27 cellular contexts compared by ENCODE assay signal in the genomic region with DNA sequence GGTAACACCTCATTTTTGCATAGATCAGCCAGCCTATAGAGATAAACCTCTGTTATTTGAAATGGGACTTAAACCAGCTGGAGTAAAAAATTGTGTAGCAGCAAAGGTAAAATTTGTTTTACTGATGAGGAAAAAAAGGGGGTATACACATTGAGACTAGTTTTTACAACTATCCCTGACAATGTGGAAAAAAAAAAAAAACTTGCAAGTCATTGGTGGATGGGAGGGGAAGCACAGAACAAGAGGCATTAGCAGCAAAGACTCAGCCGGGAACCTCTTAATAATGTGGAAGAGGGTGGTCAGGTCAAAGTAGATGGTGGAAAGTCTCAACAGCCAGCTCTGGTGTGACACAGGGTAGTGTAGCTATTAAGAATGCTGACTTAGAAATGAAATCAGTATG. TPM values are rescaled to one million over a fixed set of nuclear protein-coding genes. Genes with fewer than 3 reads are reported as not detected.
A peak's percentile ranks its signal among the peaks of the same experiment; 100 is the strongest.
DNase-seq lines count a peak whose midpoint lies in the region; ATAC-seq, FAIRE-seq and TF ChIP-seq lines count a peak whose summit lies in the region.
"Had no signal": no experiment of that assay in that cellular context is flagged by ENCODE, and none has a peak within 500 bp of the region (broad histone marks: within the 10 kb centered on the region; RNA-seq: fewer than 3 reads in every experiment).

No MANE protein-coding gene starts in this region.

- H3K36me3 ChIP-seq in K562 (ENCODE audit: control insufficient read depth, insufficient read depth, low read length) (peaks cover 85% of the 10 kb centered on the region), tibial nerve (peaks cover 2 to 59% (median 3%) of the 10 kb centered on the region in 3 donors)

- no peak for TF ChIP-seq CTCF in WTC11 (IDR thresholded peaks at IDR 0.05)
- TF ChIP-seq CTCF in K562 (IDR thresholded peaks at IDR 0.05 in 2 of 3, conservative IDR thresholded peaks at IDR 0.05 in 1 of 3; ENCODE audit: insufficient read depth in 2 of 3, low read depth in 1 of 3, low read length in 3 of 3), result no peak
- no peak for TF ChIP-seq CTCF in progenitor cell of endocrine pancreas (IDR thresholded peaks at IDR 0.05; ENCODE audit: unreplicated experiment)
- TF ChIP-seq CTCF in tibial nerve (IDR thresholded peaks at IDR 0.05), result no peak

- no peak for TF ChIP-seq POLR2A in K562 (conservative IDR thresholded peaks at IDR 0.05)
- no peak for TF ChIP-seq POLR2A in tibial nerve (IDR thresholded peaks at IDR 0.05)

- H3K4me3 Mint-ChIP-seq in stimulated activated naive CD8-positive, alpha-beta T cell treated with anti-CD3 and anti-CD28 coated beads, Interleukin-15, Interleukin-2, amounts not matched to agents 100 ng/mL and 50 ng/mL, for 24 hours, result no peak overlapping the region
- H3K4me3 Mint-ChIP-seq in WTC11, result no peak overlapping the region
- H3K4me3 Mint-ChIP-seq in progenitor cell of endocrine pancreas (ENCODE audit: low read depth), result no peak overlapping the region
- H3K4me3 Mint-ChIP-seq: B cell; CD4-positive, alpha-beta T cell; CD8-positive, alpha-beta T cell had no signal

- POLR2A ChIA-PET in WTC11 (lab: Charles Lee) (no interaction called here), K562 (lab: Yijun Ruan, JAX) (interaction anchor here (1.4 to 1.5 kb wide), 2 partner anchors 11 to 75 kb away, joined by 4 to 6 read pairs; partner anchors contain the start of gene UBE2Q2)

- H3K27me3 ChIP-seq in K562 (ENCODE audit: control insufficient read depth in 2 of 2, insufficient read depth in 2 of 2, low read length in 2 of 2), result no peaks in the 10 kb centered on the region
- H3K27me3 ChIP-seq in tibial nerve, result no peaks in the 10 kb centered on the region
- H3K27me3 ChIP-seq: BLaER1 treated with 17β-estradiol and CSF1 and Interleukin-3, amounts not matched to agents 10 nM and 100 nM had no signal

- CTCF ChIA-PET in WTC11 (lab: Charles Lee) (interaction anchor here (3.2 kb wide), 1 partner anchor 10 kb away, joined by 14 read pairs; no protein-coding TSS in a partner anchor), K562 (lab: Yijun Ruan, JAX; ENCODE audit: low intra/inter-chr PET ratio) (no interaction called here)

- H3K36me3 Mint-ChIP-seq in stimulated activated naive CD8-positive, alpha-beta T cell treated with anti-CD3 and anti-CD28 coated beads, Interleukin-15, Interleukin-2, amounts not matched to agents 100 ng/mL and 50 ng/mL, for 24 hours (ENCODE audit: low read depth), result peaks cover 65% of the 10 kb centered on the region
- H3K36me3 Mint-ChIP-seq in WTC11, result peaks cover 43% of the 10 kb centered on the region
- peaks cover 27% of the 10 kb centered on the region for H3K36me3 Mint-ChIP-seq in progenitor cell of endocrine pancreas (ENCODE audit: insufficient read depth)

- TF ChIP-seq EP300 in K562 (IDR thresholded peaks at IDR 0.05; ENCODE audit: low read length) (no peak), tibial nerve (IDR thresholded peaks at IDR 0.05) (no peak)

- no peak overlapping the region for H3K27ac ChIP-seq in K562 (ENCODE audit: extremely low read depth, low read depth, low read length)
- no peak overlapping the region for H3K27ac ChIP-seq in tibial nerve
- H3K27ac ChIP-seq: BLaER1 treated with 17β-estradiol and CSF1 and Interleukin-3, amounts not matched to agents 10 nM and 100 nM; C4-2B had no signal

- no peak for DNase-seq in stimulated activated naive CD8-positive, alpha-beta T cell treated with anti-CD3 and anti-CD28 coated beads, Interleukin-15, Interleukin-2, amounts not matched to agents 100 U/mL and 50 U/mL, for 24 hours
- DNase-seq in WTC11 (ENCODE audit: low spot score) (no peak), K562 (ENCODE audit: extremely low read depth in 1 of 4, low spot score in 3 of 4) (no peak), progenitor cell of endocrine pancreas (ENCODE audit: low spot score, unreplicated experiment) (no peak), tibial nerve (ENCODE audit: low spot score in 2 of 2) (no peak), cerebellar nuclear complex (lab: John Stamatoyannopoulos, UW) (no peak), ACHN (no peak)
- DNase-seq: 8988T; AML-193; CD4-positive, alpha-beta T cell; CD8-positive, alpha-beta T cell; COR-L47; DMS 273 treated with DMSO at 0.1 percent for 48 hours; DMS153; DMS53; DMS79; DND-41; EL; GDM1 had no signal

- H4K20me1 ChIP-seq in K562 (replicated peaks; ENCODE audit: control insufficient read depth, insufficient read depth, low read length), result no peaks in the 10 kb centered on the region

- H2AFZ ChIP-seq in K562 (ENCODE audit: low read depth, low read length), result no peak overlapping the region

- H3K4me2 ChIP-seq in K562 (ENCODE audit: insufficient read depth, low read length), result no peak overlapping the region
- H3K4me2 ChIP-seq: BLaER1 treated with 17β-estradiol and CSF1 and Interleukin-3, amounts not matched to agents 10 nM and 100 nM had no signal

- no peak overlapping the region for H3K9ac ChIP-seq in K562 (ENCODE audit: insufficient read depth in 1 of 2, low read depth in 2 of 2, low read length in 2 of 2)
- H3K9ac ChIP-seq: BLaER1 treated with 17β-estradiol and CSF1 and Interleukin-3, amounts not matched to agents 10 nM and 100 nM had no signal

- no peaks in the 10 kb centered on the region for H3K9me3 Mint-ChIP-seq in stimulated activated naive CD8-positive, alpha-beta T cell treated with anti-CD3 and anti-CD28 coated beads, Interleukin-15, Interleukin-2, amounts not matched to agents 100 ng/mL and 50 ng/mL, for 24 hours
- H3K9me3 Mint-ChIP-seq in WTC11 (no peaks in the 10 kb centered on the region), progenitor cell of endocrine pancreas (ENCODE audit: low read depth) (no peaks in the 10 kb centered on the region)
- H3K9me3 Mint-ChIP-seq: CD4-positive, alpha-beta T cell; CD8-positive, alpha-beta T cell had no signal

- no peaks in the 10 kb centered on the region for H3K9me3 ChIP-seq in K562 (replicated peaks; ENCODE audit: control insufficient read depth, insufficient read depth, low read depth, low read length)
- H3K9me3 ChIP-seq in tibial nerve, result no peaks in the 10 kb centered on the region

- H3K79me2 ChIP-seq in K562 (ENCODE audit: control insufficient read depth, insufficient read depth, low read length), result peaks cover 35% of the 10 kb centered on the region

- H3K4me1 Mint-ChIP-seq in stimulated activated naive CD8-positive, alpha-beta T cell treated with anti-CD3 and anti-CD28 coated beads, Interleukin-15, Interleukin-2, amounts not matched to agents 100 ng/mL and 50 ng/mL, for 24 hours (ENCODE audit: low read depth), result peaks cover 11% of the 10 kb centered on the region
- H3K4me1 Mint-ChIP-seq in WTC11, result no peaks in the 10 kb centered on the region
- H3K4me1 Mint-ChIP-seq in progenitor cell of endocrine pancreas (ENCODE audit: low read depth), result peaks cover 28% of the 10 kb centered on the region

- BruUV-seq in K562 (replicated peaks; lab: Mats Ljungman, UMichigan), result no TSS peak

- peak overlapping the region; percentile 13 for H3K27ac Mint-ChIP-seq in stimulated activated naive CD8-positive, alpha-beta T cell treated with anti-CD3 and anti-CD28 coated beads, Interleukin-15, Interleukin-2, amounts not matched to agents 100 ng/mL and 50 ng/mL, for 24 hours
- H3K27ac Mint-ChIP-seq in WTC11 (0 out of 2 replicates have a peak overlapping the region, but pooled peaks have one; percentile 54), progenitor cell of endocrine pancreas (peak overlapping the region; percentile 7)
- H3K27ac Mint-ChIP-seq: B cell; CD4-positive, alpha-beta T cell; CD8-positive, alpha-beta T cell had no signal

- H3K4me1 ChIP-seq in K562 (replicated peaks in 1 of 2; ENCODE audit: control insufficient read depth in 2 of 2, insufficient read depth in 2 of 2, low read length in 2 of 2) (no peaks in the 10 kb centered on the region; a peak in 1 of 5 replicates), tibial nerve (peaks cover 0 to 14% (median 0%) of the 10 kb centered on the region in 4 donors)
- H3K4me1 ChIP-seq: BLaER1 treated with 17β-estradiol and CSF1 and Interleukin-3, amounts not matched to agents 10 nM and 100 nM had no signal

- in situ Hi-C loops in K562 (cut with MboI), result no loop called here
- in situ Hi-C loops in ACHN (cut with HindIII; ENCODE audit: low pct_ligation_motif_present, low pct_unique_long_range_greater_than_20kb, low sequenced_read_pairs), result no loop called here

- no peak for ATAC-seq in stimulated activated naive CD8-positive, alpha-beta T cell treated with anti-CD3 and anti-CD28 coated beads, Interleukin-15, Interleukin-2, amounts not matched to agents 100 U/mL and 50 U/mL, for 24 hours
- no peak for ATAC-seq in WTC11
- no peak for ATAC-seq in K562
- ATAC-seq: CD8-positive, alpha-beta T cell; GM12878 had no signal

- no peak for TF ChIP-seq RAD21 in K562 (CRISPR knock-in tag; conservative IDR thresholded peaks at IDR 0.05 in 1 of 2, IDR thresholded peaks at IDR 0.05 in 1 of 2)

- FAIRE-seq in K562 (lab: Jason Lieb, UNC), result no peak
- FAIRE-seq: A204.1, GM12878, GM12892, GM19239 had no signal

- H3K4me3 ChIP-seq in K562, result no peak overlapping the region
- H3K4me3 ChIP-seq in tibial nerve, result no peak overlapping the region
- H3K4me3 ChIP-seq: BLaER1 treated with 17β-estradiol and CSF1 and Interleukin-3, amounts not matched to agents 10 nM and 100 nM; GM12878 had no signal

- intact Hi-C loops in K562 (cut with micrococcal nuclease), result no loop called here

- 67% methylated on average over 1 of the region's 1 CpG for WGBS in K562 (ENCODE audit: insufficient coverage, low coverage, missing lambda C conversion rate)
- WGBS in tibial nerve, 2 donors, result 84 to 85% methylated on average over 1 of the region's 1 CpG

- H3K27me3 Mint-ChIP-seq in stimulated activated naive CD8-positive, alpha-beta T cell treated with anti-CD3 and anti-CD28 coated beads, Interleukin-15, Interleukin-2, amounts not matched to agents 100 ng/mL and 50 ng/mL, for 24 hours, result no peaks in the 10 kb centered on the region
- H3K27me3 Mint-ChIP-seq in WTC11 (ENCODE audit: low read depth) (no peaks in the 10 kb centered on the region), progenitor cell of endocrine pancreas (no peaks in the 10 kb centered on the region)
- H3K27me3 Mint-ChIP-seq: B cell; CD4-positive, alpha-beta T cell had no signal

- H3K9me1 ChIP-seq in K562 (ENCODE audit: control insufficient read depth, insufficient read depth, low read length), result no peaks in the 10 kb centered on the region

RNA-seq across cellular contexts. Expression of gene FBXO22, which starts 14.5 kb away (rescaled TPM):
- total RNA-seq in WTC11 (2021) (90.3 to 95.7 TPM (median 90.9 TPM) in 3 replicates), K562 (2014; rRNA removed) (68.8 and 69.6 TPM in 2 replicates), K562 (2014; rRNA removed; fragmentation: Illumina TruSeq; extraction: Trizol) (75.5 and 81.7 TPM in 2 replicates), K562 (2015; rRNA removed; fragmentation: Illumina TruSeq; extraction: Trizol) (52.7 and 53.0 TPM in 2 replicates), K562 (2021) (81.4 and 85.9 TPM in 2 replicates), progenitor cell of endocrine pancreas (42.9 and 43.6 TPM in 2 replicates), tibial nerve (10 to 100 TPM in 3 of 4 donors, 1 to 10 TPM in 1; 9.9 to 16.7 (median 11.8) TPM)
- 64.2 and 108 TPM in 2 replicates for total RNA-seq in K562 (2011; cell fraction: chromatin; rRNA removed; ENCODE audit: low replicate concordance)
- total RNA-seq in K562 (2011; cell fraction: nucleolus; rRNA removed), result 35.4 and 44.9 TPM in 2 replicates
- 59.8 and 82.0 TPM in 2 replicates for total RNA-seq in K562 (2011; cell fraction: nucleoplasm; rRNA removed)
- polyA plus RNA-seq in K562 (2011; rRNA removed) (76.6 and 99.4 TPM in 2 replicates), K562 (2014; fragmentation: Illumina TruSeq; extraction: Trizol) (53.4 and 66.5 TPM in 2 replicates), K562 (2014; fragmentation: Nextera tagmentation; extraction: Ambion mirVana) (10 to 100 TPM; 24.4 to 31.0 TPM), K562 (2014; rRNA removed) (54.8 and 63.4 TPM in 2 replicates)
- 45.7 and 49.8 TPM in 2 replicates for polyA plus RNA-seq in K562 (2011; cell fraction: cytosol; rRNA removed)
- polyA plus RNA-seq in K562 (2011; cell fraction: nucleus; rRNA removed), result 61.1 and 62.7 TPM in 2 replicates
- 49.0 and 61.2 TPM in 2 replicates for polyA plus RNA-seq in K562 (2012)
- 74.7 and 82.1 TPM in 2 replicates for polyA minus RNA-seq in K562 (2011; rRNA and poly(A)+ RNA removed)
- 41.8 and 46.7 TPM in 2 replicates for polyA minus RNA-seq in K562 (2011; cell fraction: cytosol; rRNA and poly(A)+ RNA removed)
- 35.5 and 53.4 TPM in 2 replicates for polyA minus RNA-seq in K562 (2011; cell fraction: nucleus; rRNA and poly(A)+ RNA removed)
